25 cellular contexts compared by ENCODE assay signal in the genomic region with DNA sequence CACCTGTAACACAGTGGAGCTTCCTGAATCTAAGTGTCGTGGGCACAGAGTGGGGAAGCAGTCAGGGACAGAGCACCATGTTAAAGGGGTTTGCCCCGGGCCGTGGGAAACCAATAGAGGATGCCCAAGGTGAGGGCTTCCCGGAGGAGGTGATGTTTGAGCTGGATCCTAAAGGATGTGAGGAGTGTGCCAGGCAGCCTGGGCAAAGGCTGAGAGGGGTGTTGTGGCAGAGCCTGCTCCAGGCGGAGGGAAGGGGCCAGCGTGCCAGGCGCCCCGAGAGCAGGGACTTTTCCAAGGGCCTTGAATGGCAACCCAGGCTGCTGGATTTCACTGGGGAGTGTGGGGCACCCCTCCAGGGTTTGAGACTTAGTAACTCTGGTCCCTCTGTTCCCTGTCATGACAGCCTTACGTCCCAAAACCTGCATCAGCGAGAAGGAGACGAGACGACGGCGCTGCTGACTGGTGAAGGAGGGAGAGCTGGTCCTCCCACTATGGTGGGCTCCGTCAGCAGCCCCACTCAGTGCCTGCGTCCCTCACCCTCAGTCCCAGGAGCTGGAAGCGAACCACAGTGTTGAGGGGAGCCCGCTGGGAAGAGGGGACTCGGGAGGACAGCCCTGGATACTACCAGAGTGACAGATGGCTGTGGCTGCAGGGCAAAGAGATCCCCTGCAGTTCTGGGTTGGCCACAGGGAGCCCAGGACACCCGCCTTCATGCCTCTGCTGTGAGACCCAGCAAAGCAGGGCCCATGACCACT.
"Had no signal": no experiment of that assay in that cellular context is flagged by ENCODE, and none has a peak within 500 bp of the region (broad histone marks: within the 10 kb centered on the region; RNA-seq: fewer than 3 reads in every experiment).

No MANE protein-coding gene starts in this region.

- H3K4me1 ChIP-seq: adrenal gland, body of pancreas, foreskin keratinocyte, right lobe of liver had no signal

- FAIRE-seq: TTC549 had no signal

- H3K4me3 ChIP-seq: adrenal gland, body of pancreas, esophagus muscularis mucosa, right lobe of liver, stomach, suprapubic skin, tibial nerve had no signal

- H3K27me3 ChIP-seq: adrenal gland, body of pancreas, foreskin keratinocyte, right lobe of liver, stomach, suprapubic skin, tibial nerve had no signal

- DNase-seq: activated CD4-positive, alpha-beta memory T cell treated with anti-CD3 and anti-CD28 coated beads for 36 hours; activated CD4-positive, alpha-beta T cell treated with anti-CD3 and anti-CD28 coated beads, Interleukin-2, amount 10 ng/mL, durations not matched to agents 24 days and 14 days; activated CD4-positive, CD25-positive, alpha-beta regulatory T cell treated with anti-CD3 and anti-CD28 coated beads, Interleukin-2, amount 50 U/mL, for 72 hours; activated CD8-positive, alpha-beta memory T cell treated with anti-CD3 and anti-CD28 coated beads, Interleukin-2, amount 50 U/mL, for 4 hours; activated effector memory CD4-positive, alpha-beta T cell treated with anti-CD3 and anti-CD28 coated beads, Interleukin-2, amount 50 U/mL, for 16 hours; activated naive CD4-positive, alpha-beta T cell treated with anti-CD3 and anti-CD28 coated beads for 36 hours; activated naive CD8-positive, alpha-beta T cell treated with anti-CD3 and anti-CD28 coated beads for 36 hours; activated T-cell treated with anti-CD3 and anti-CD28 coated beads, Interleukin-2, amount 50 U/mL, for 1 hour; adrenal gland; body of pancreas; cortex of kidney; foreskin keratinocyte; islet precursor cell; midbrain; naive thymus-derived CD4-positive, alpha-beta T cell; stimulated activated CD4-positive, alpha-beta T cell treated with anti-CD3 and anti-CD28 coated beads, Interleukin-12 subunit alpha, Interleukin-12 subunit beta, amount 100 ng/mL, for 4 hours; stimulated activated CD4-positive, alpha-beta T cell treated with anti-CD3 and anti-CD28 coated beads, Interleukin-4, amount 100 ng/mL, for 24 hours; stomach; T-helper 9 cell had no signal

- ATAC-seq: body of pancreas; foreskin keratinocyte; naive thymus-derived CD4-positive, alpha-beta T cell; stimulated activated memory B cell treated with anti-CD40 and anti-IgM and Interleukin-4, amounts not matched to agents 10 μg/mL and 1 μg/mL and 100 μg/mL, for 72 hours had no signal

- H3K36me3 ChIP-seq: adrenal gland, right lobe of liver had no signal

- H3K9me3 ChIP-seq: adrenal gland, body of pancreas, esophagus muscularis mucosa, right lobe of liver, stomach, suprapubic skin, tibial nerve had no signal

- H3K27ac ChIP-seq: adrenal gland, body of pancreas, esophagus muscularis mucosa, foreskin keratinocyte, right lobe of liver, stomach, suprapubic skin, tibial nerve had no signal
